ENCODE assay signal across 11 cellular contexts in genomic region chr3:123447416-123447748, GRCh38. TPM values are rescaled to one million over a fixed set of nuclear protein-coding genes. Genes with fewer than 3 reads are reported as not detected.
DNase-seq lines count a peak whose midpoint lies in the region; ATAC-seq, FAIRE-seq and TF ChIP-seq lines count a peak whose summit lies in the region.
"Had no signal": no experiment of that assay in that cellular context is flagged by ENCODE, and none has a peak within 500 bp of the region (broad histone marks: within the 10 kb centered on the region; RNA-seq: fewer than 3 reads in every experiment).

No MANE protein-coding gene starts in this region.

- in situ Hi-C loops in IMR-90 (cut with MboI; ENCODE audit: low sequenced_read_pairs): no loop called here

- H3K14ac ChIP-seq in IMR-90 (replicated peaks; ENCODE audit: low read depth, low read length): no peak overlapping the region

- peaks cover 0 to 17% (median 5%) of the 10 kb centered on the region in 7 donors for H3K4me1 Mint-ChIP-seq in naive thymus-derived CD4-positive, alpha-beta T cell

- TF ChIP-seq RAD21 in IMR-90 (IDR thresholded peaks at IDR 0.05; ENCODE audit: low read length): no peak

- H2AK9ac ChIP-seq in IMR-90 (replicated peaks; ENCODE audit: low read depth, low read length, poor library complexity): no peak overlapping the region

- H3K4me2 ChIP-seq in IMR-90 (ENCODE audit: low read depth, low read length): no peak overlapping the region

- BruUV-seq in IMR-90 (replicated peaks; lab: Mats Ljungman, UMichigan): no TSS peak

- WGBS in IMR-90 (ENCODE audit: extremely low coverage in 2 of 2, insufficient read length in 1 of 2), 2 experiments: 97% methylated on average over 27 of the region's 27 CpGs; no CpG with 5 or more reads in 1 of the 2 experiments
- WGBS in suprapubic skin: 94% methylated on average over 18 of the region's 27 CpGs

- H3K9me3 ChIP-seq in IMR-90 (ENCODE audit: control insufficient read depth, insufficient read depth, low read length) (peaks cover 2% of the 10 kb centered on the region; the same call in 1 of the 2 replicates), suprapubic skin (no peaks in the 10 kb centered on the region)
- H3K9me3 ChIP-seq in naive thymus-derived CD4-positive, alpha-beta T cell (ENCODE audit: control insufficient read depth in 2 of 3, low read length in 3 of 3): no peaks in the 10 kb centered on the region

- H3K79me1 ChIP-seq in IMR-90 (ENCODE audit: low read depth in 1 of 2, low read length in 2 of 2): no peaks in the 10 kb centered on the region

- CTCF ChIA-PET in IMR-90 (lab: Yijun Ruan, JAX): interaction anchor here (0.7 kb wide), 1 partner anchor 649 kb away, joined by 3 read pairs; no protein-coding TSS in a partner anchor
- CTCF ChIA-PET in naive thymus-derived CD4-positive, alpha-beta T cell (lab: Charles Lee): no interaction called here

- dilution Hi-C loops in IMR-90 (cut with HindIII; ENCODE audit: low sequenced_read_pairs, unreplicated experiment): no loop called here

- H3K27me3 ChIP-seq in IMR-90 (ENCODE audit: control insufficient read depth, insufficient read depth, low read length) (peaks cover 82% of the 10 kb centered on the region), dorsolateral prefrontal cortex (no peaks in the 10 kb centered on the region), suprapubic skin (peaks cover 50% of the 10 kb centered on the region)
- H3K27me3 ChIP-seq in naive thymus-derived CD4-positive, alpha-beta T cell (ENCODE audit: control insufficient read depth in 2 of 2, insufficient read depth in 2 of 2, low read length in 2 of 2): no peaks in the 10 kb centered on the region

- H2BK20ac ChIP-seq in IMR-90 (ENCODE audit: low read depth, low read length): no peak overlapping the region

- H4K8ac ChIP-seq in IMR-90 (ENCODE audit: low read depth in 2 of 2, low read length in 2 of 2): no peak overlapping the region

- no peak overlapping the region for H2BK5ac ChIP-seq in IMR-90 (ENCODE audit: low read depth, low read length, poor library complexity, severe bottlenecking)

- no peak overlapping the region for H4K91ac ChIP-seq in IMR-90 (ENCODE audit: insufficient read depth, low read depth, low read length)

- peak overlapping the region; percentile 51 for H2AFZ ChIP-seq in IMR-90 (replicated peaks; ENCODE audit: low read length, poor library complexity)

- H3K27ac ChIP-seq in IMR-90 (ENCODE audit: insufficient read depth, low read length): no peak overlapping the region
- peak overlapping the region in 58 of 59 donors; percentile 65 to 100 (median 96) for H3K27ac ChIP-seq in dorsolateral prefrontal cortex
- H3K27ac ChIP-seq in naive thymus-derived CD4-positive, alpha-beta T cell (ENCODE audit: low read depth, low read length): no peak overlapping the region
- no peak overlapping the region for H3K27ac ChIP-seq in suprapubic skin

- no peaks in the 10 kb centered on the region for H3K9me1 ChIP-seq in IMR-90 (ENCODE audit: insufficient read depth, low read length)

- intact Hi-C loops in IMR-90 (cut with micrococcal nuclease): no loop called here
- intact Hi-C loops in dorsolateral prefrontal cortex (cut with DNase I): loop anchor here (2.0 to 5.0 kb wide), 2 partner anchors 35 to 119 kb away; no protein-coding TSS in a partner anchor
- intact Hi-C loops in naive thymus-derived CD4-positive, alpha-beta T cell (cut with micrococcal nuclease): no loop called here

- H2BK120ac ChIP-seq in IMR-90 (ENCODE audit: low read depth, low read length): no peak overlapping the region

- H3K27ac Mint-ChIP-seq in naive thymus-derived CD4-positive, alpha-beta T cell: no peak overlapping the region
- H3K27ac Mint-ChIP-seq: activated B cell treated with CpG ODN at 0.5 μM for 24 hours had no signal

- H3K4me1 ChIP-seq in IMR-90 (ENCODE audit: control insufficient read depth, insufficient read depth, low read length) (no peaks in the 10 kb centered on the region), suprapubic skin (peaks cover 23% of the 10 kb centered on the region)
- no peaks in the 10 kb centered on the region for H3K4me1 ChIP-seq in naive thymus-derived CD4-positive, alpha-beta T cell (ENCODE audit: control insufficient read depth in 2 of 2, insufficient read depth in 2 of 2, low read length in 2 of 2)

- H3K18ac ChIP-seq in IMR-90 (ENCODE audit: low read depth, low read length): no peak overlapping the region

- H4K5ac ChIP-seq in IMR-90 (ENCODE audit: low read depth, low read length): no peak overlapping the region

- peaks cover 0 to 2% (median 0%) of the 10 kb centered on the region in 11 donors for H3K9me3 Mint-ChIP-seq in naive thymus-derived CD4-positive, alpha-beta T cell
- H3K9me3 Mint-ChIP-seq: activated B cell treated with CpG ODN at 0.5 μM for 24 hours had no signal

- no peak for FAIRE-seq in GM12892 (lab: Jason Lieb, UNC)

- peak overlapping the region in 8 of 10 donors; percentile 30 to 83 (median 75) for H3K4me3 Mint-ChIP-seq in naive thymus-derived CD4-positive, alpha-beta T cell

- no peak overlapping the region for H3K56ac ChIP-seq in IMR-90 (ENCODE audit: extremely low read depth, insufficient read depth, low read length)

- peaks cover 0 to 4% (median 0%) of the 10 kb centered on the region in 5 donors for H3K36me3 Mint-ChIP-seq in naive thymus-derived CD4-positive, alpha-beta T cell

- DNase-seq in IMR-90 (no peak), dorsolateral prefrontal cortex (no peak), suprapubic skin (ENCODE audit: low spot score in 2 of 2) (no peak), NCI-H128 (lab: John Stamatoyannopoulos, UW; ENCODE audit: unreplicated experiment) (no peak), GM12892 (ENCODE audit: insufficient read length) (no peak)
- no peak for DNase-seq in naive thymus-derived CD4-positive, alpha-beta T cell
- DNase-seq in activated effector memory CD4-positive, alpha-beta T cell treated with Interleukin-2 at 50 U/mL for 16 hours: no peak
- DNase-seq: GOT3, NCI-H1436 treated with DMSO at 0.1 percent for 48 hours, NCI-H510A had no signal

- H3K36me3 ChIP-seq in IMR-90 (ENCODE audit: control insufficient read depth, insufficient read depth, low read length) (no peaks in the 10 kb centered on the region), suprapubic skin (no peaks in the 10 kb centered on the region)
- no peaks in the 10 kb centered on the region for H3K36me3 ChIP-seq in naive thymus-derived CD4-positive, alpha-beta T cell (ENCODE audit: control insufficient read depth in 2 of 3, insufficient read depth in 3 of 3, low read length in 3 of 3)

- no peak overlapping the region for H2BK15ac ChIP-seq in IMR-90 (ENCODE audit: low read depth, low read length)

- no peaks in the 10 kb centered on the region for H4K20me1 ChIP-seq in IMR-90 (ENCODE audit: insufficient read depth, low read length)

- peaks cover 58 to 67% (median 64%) of the 10 kb centered on the region in 5 donors for H3K27me3 Mint-ChIP-seq in naive thymus-derived CD4-positive, alpha-beta T cell

- no peak overlapping the region for H3K9ac ChIP-seq in IMR-90 (ENCODE audit: low read depth, low read length)

- TF ChIP-seq CTCF in IMR-90 (conservative IDR thresholded peaks at IDR 0.05; ENCODE audit: low read depth, low read length) (no peak), dorsolateral prefrontal cortex (IDR thresholded peaks at IDR 0.05 in 54 of 56, conservative IDR thresholded peaks at IDR 0.05 in 2 of 56; ENCODE audit: low read depth in 1 of 56, partially characterized antibody in 56 of 56) (no peak), suprapubic skin (IDR thresholded peaks at IDR 0.05) (no peak)

- TF ChIP-seq POLR2A in IMR-90 (IDR thresholded peaks at IDR 0.05; ENCODE audit: low read depth, low read length) (no peak), suprapubic skin (IDR thresholded peaks at IDR 0.05) (no peak), GM12892 (IDR thresholded peaks at IDR 0.05; ENCODE audit: low read depth, low read length) (no peak)

- no peak for TF ChIP-seq EP300 in suprapubic skin (IDR thresholded peaks at IDR 0.05)

- H2AK5ac ChIP-seq in IMR-90 (ENCODE audit: low read depth, low read length): no peak overlapping the region

- POLR2A ChIA-PET in IMR-90 (lab: Charles Lee; ENCODE audit: unreplicated experiment): interaction anchor here (0.7 kb wide), 1 partner anchor 14 kb away, joined by 3 read pairs; no protein-coding TSS in a partner anchor
- POLR2A ChIA-PET in naive thymus-derived CD4-positive, alpha-beta T cell (lab: Charles Lee): no interaction called here

- no peak overlapping the region for H3K4ac ChIP-seq in IMR-90 (ENCODE audit: low read depth, low read length)

- H3K23ac ChIP-seq in IMR-90 (ENCODE audit: low read depth, low read length): no peak overlapping the region

- H3K4me3 ChIP-seq in IMR-90 (ENCODE audit: insufficient read depth, low read depth, low read length) (no peak overlapping the region), dorsolateral prefrontal cortex (peak overlapping the region; percentile 22 to 85 (median 68)), suprapubic skin (peak overlapping the region; percentile 77)
- H3K4me3 ChIP-seq in naive thymus-derived CD4-positive, alpha-beta T cell (ENCODE audit: low read length): no peak overlapping the region

- no peak for ATAC-seq in IMR-90 (ENCODE audit: low read depth)
- no peak for ATAC-seq in naive thymus-derived CD4-positive, alpha-beta T cell

TF ChIP-seq in IMR-90, 13 proteins besides CTCF, POLR2A, EP300 and RAD21 (continues in another document):
- no peak for TF ChIP-seq CHD1 (IDR thresholded peaks at IDR 0.05; ENCODE audit: low read depth, low read length)
- TF ChIP-seq RFX5 (IDR thresholded peaks at IDR 0.05; ENCODE audit: low read depth, low read length): no peak
- no peak for TF ChIP-seq BHLHE40 (IDR thresholded peaks at IDR 0.05; ENCODE audit: low read depth, low read length)
- TF ChIP-seq, protein P1, sequence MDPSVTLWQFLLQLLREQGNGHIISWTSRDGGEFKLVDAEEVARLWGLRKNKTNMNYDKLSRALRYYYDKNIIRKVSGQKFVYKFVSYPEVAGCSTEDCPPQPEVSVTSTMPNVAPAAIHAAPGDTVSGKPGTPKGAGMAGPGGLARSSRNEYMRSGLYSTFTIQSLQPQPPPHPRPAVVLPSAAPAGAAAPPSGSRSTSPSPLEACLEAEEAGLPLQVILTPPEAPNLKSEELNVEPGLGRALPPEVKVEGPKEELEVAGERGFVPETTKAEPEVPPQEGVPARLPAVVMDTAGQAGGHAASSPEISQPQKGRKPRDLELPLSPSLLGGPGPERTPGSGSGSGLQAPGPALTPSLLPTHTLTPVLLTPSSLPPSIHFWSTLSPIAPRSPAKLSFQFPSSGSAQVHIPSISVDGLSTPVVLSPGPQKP (IDR thresholded peaks at IDR 0.05; ENCODE audit: borderline replicate concordance, low read depth, low read length): no peak
- TF ChIP-seq NFE2L2 (IDR thresholded peaks at IDR 0.05; ENCODE audit: low read depth, low read length): no peak
- TF ChIP-seq CEBPB (IDR thresholded peaks at IDR 0.05; ENCODE audit: low read depth, low read length): no peak

RNA-seq across cellular contexts. Expression of gene ADCY5, which starts 1.5 kb away (rescaled TPM):
- total RNA-seq in IMR-90 (2012; rRNA removed) (0.18 and 0.56 TPM in 2 replicates), dorsolateral prefrontal cortex (10 to 100 TPM; 54.5 to 98.2 (median 76.9) TPM), suprapubic skin (1 to 10 TPM; 1.4 to 4.9 (median 4.0) TPM)
- 0.14 and 0.53 TPM in 2 replicates for polyA plus RNA-seq in IMR-90 (2012; rRNA removed)
- polyA plus RNA-seq in IMR-90 (2012; cell fraction: cytosol; rRNA removed): 0.04 and 0.30 TPM in 2 replicates
- polyA plus RNA-seq in IMR-90 (2012; cell fraction: nucleus; rRNA removed; ENCODE audit: low replicate concordance): 0.28 and 0.30 TPM in 2 replicates
- not detected for total RNA-seq in naive thymus-derived CD4-positive, alpha-beta T cell
- polyA plus RNA-seq in naive thymus-derived CD4-positive, alpha-beta T cell: under 1 TPM in 1 of 2 donors, not detected in 1; 0.07 TPM
- 0.02 TPM for polyA plus RNA-seq in GM12892 (2012; ENCODE audit: missing spikeins)
- total RNA-seq: activated B cell treated with CpG ODN at 0.5 μM for 24 hours had no signal

Comparison
In these comparisons a context has a peak if more than half of its experiments do, and no peak if none do; other contexts are left out.
1. H3K27ac ChIP-seq: peak in dorsolateral prefrontal cortex (58 of 59); none in IMR-90 (single experiment), naive thymus-derived CD4-positive, alpha-beta T cell (single experiment) and suprapubic skin (single experiment).
2. H3K4me3 ChIP-seq: peak in dorsolateral prefrontal cortex (59 of 59) and suprapubic skin (single experiment); none in IMR-90 (single experiment) and naive thymus-derived CD4-positive, alpha-beta T cell (single experiment).
3. RNA of gene ADCY5, which starts 1.5 kb away (total RNA-seq): 54.5 to 98.2 TPM in dorsolateral prefrontal cortex; 1.4 to 4.9 TPM in suprapubic skin, 0.18 to 0.56 TPM in IMR-90 and not detected in naive thymus-derived CD4-positive, alpha-beta T cell; every median in the first group is over 4 times any median in the second.
4. intact Hi-C loops: an anchor here in dorsolateral prefrontal cortex (2.0 to 5.0 kb wide); none called in IMR-90 and naive thymus-derived CD4-positive, alpha-beta T cell.